In the genomic region with DNA sequence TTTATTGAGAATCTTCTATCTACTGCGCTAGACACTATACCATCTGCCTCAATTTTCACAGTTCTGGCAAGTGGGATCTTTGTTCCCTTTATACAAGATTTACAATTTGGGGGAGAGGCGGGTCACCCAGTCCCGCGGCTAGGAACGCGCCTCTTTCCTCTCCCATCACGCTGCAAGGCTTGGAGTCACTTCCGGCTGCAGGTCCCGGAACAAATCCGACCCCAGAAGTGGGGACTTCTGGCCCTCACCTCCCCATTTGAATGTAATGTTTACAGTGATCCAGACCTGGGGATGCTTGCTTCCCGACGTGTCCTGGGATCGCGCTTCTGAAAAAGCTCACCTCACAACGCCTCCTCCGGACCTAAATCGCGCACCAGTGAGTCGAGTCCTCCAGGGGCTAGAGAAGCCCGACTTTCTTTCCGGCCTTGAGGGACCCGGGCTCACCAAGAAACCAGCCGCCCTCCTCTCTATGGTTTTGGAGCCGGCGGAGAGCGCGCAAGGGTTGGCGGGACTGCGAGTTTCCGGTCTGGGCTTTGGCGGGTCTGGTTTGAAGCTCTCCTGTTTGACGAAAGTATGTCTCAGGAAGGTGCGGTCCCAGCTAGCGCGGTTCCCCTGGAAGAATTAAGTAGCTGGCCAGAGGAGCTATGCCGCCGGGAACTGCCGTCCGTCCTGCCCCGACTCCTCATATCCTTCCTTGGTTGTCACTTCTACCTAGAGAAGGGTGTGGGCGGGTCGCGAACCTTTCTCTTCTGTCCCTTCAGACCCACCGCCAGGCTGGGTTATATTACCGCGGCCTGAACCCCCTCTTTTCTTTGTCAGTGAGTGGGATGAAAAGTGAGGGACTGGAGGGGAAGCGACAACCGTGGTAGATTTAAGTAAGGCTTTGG, we compare ENCODE assay signal across 8 cellular contexts. TPM values are rescaled to one million over a fixed set of nuclear protein-coding genes. Genes with fewer than 3 reads are reported as not detected.
A peak's percentile ranks its signal among the peaks of the same experiment; 100 is the strongest.
DNase-seq lines count a peak whose midpoint lies in the region; ATAC-seq and TF ChIP-seq lines count a peak whose summit lies in the region.

TSS of gene METTL18 (minus strand) at position 378 of the 887 bp plus-strand sequence. CDS start 1,212 bp downstream, outside the sequence.

- H3K27me3 ChIP-seq in osteoblast (ENCODE audit: insufficient read depth, low read length) (no peaks in the 10 kb centered on the region), thymus (ENCODE audit: control insufficient read depth, insufficient read depth) (no peaks in the 10 kb centered on the region)

- peak within 1 kb of the TSS; percentile 92 for H3K27ac ChIP-seq in osteoblast (ENCODE audit: low read depth, low read length)
- H3K27ac ChIP-seq in thymus (ENCODE audit: low read depth): peak within 1 kb of the TSS; percentile 72

- peak within 1 kb of the TSS; percentile 87 for H3K4me2 ChIP-seq in osteoblast (ENCODE audit: insufficient read depth, low read length)

- WGBS in thymus: under 1% methylated on average over 48 of the region's 48 CpGs

- H3K27me3 Mint-ChIP-seq in glutamatergic neuron (ENCODE audit: unreplicated experiment): no peaks in the 10 kb centered on the region

- peaks cover 46% of the 10 kb centered on the region in 2 donors for H3K36me3 Mint-ChIP-seq in activated naive CD4-positive, alpha-beta T cell treated with anti-CD3 and anti-CD28 coated beads, Interleukin-2, amount 50 U/mL, for 72 hours
- no peaks in the 10 kb centered on the region for H3K36me3 Mint-ChIP-seq in glutamatergic neuron (ENCODE audit: unreplicated experiment)

- no peaks in the 10 kb centered on the region for H3K9me3 Mint-ChIP-seq in activated naive CD4-positive, alpha-beta T cell treated with anti-CD3 and anti-CD28 coated beads, Interleukin-2, amount 50 U/mL, for 72 hours
- peaks cover 4% of the 10 kb centered on the region for H3K9me3 Mint-ChIP-seq in glutamatergic neuron (ENCODE audit: unreplicated experiment)

- peak; percentile 95 for ATAC-seq in HG02610 (IDR thresholded peaks at IDR 0.05; ENCODE audit: unreplicated experiment)
- peak; percentile 91 to 98 for ATAC-seq in activated naive CD4-positive, alpha-beta T cell treated with anti-CD3 and anti-CD28 coated beads, Interleukin-2, amount 50 U/mL, for 72 hours

- peak; percentile 96 for DNase-seq in NCI-H1092 treated with DMSO at 0.1 percent for 48 hours (lab: John Stamatoyannopoulos, UW)
- DNase-seq in SKM-1 (lab: John Stamatoyannopoulos, UW; ENCODE audit: unreplicated experiment): peak; percentile 93
- DNase-seq in activated naive CD4-positive, alpha-beta T cell treated with anti-CD3 and anti-CD28 coated beads, Interleukin-2, amount 50 U/mL, for 72 hours (ENCODE audit: low spot score in 2 of 2): peak; percentile 88 to 90
- DNase-seq in glutamatergic neuron: peak; percentile 89
- DNase-seq in osteoblast (ENCODE audit: insufficient read length, low spot score, missing footprints): peak; percentile 77

- H3K4me1 Mint-ChIP-seq in glutamatergic neuron (ENCODE audit: low read depth, unreplicated experiment): peaks cover 3% of the 10 kb centered on the region

- H4K20me1 ChIP-seq in osteoblast (ENCODE audit: insufficient read depth, low read length): no peaks in the 10 kb centered on the region

- TF ChIP-seq CTCF in glutamatergic neuron (IDR thresholded peaks at IDR 0.05; ENCODE audit: partially characterized antibody, unreplicated experiment) (no peak), osteoblast (IDR thresholded peaks at IDR 0.05; ENCODE audit: extremely low read depth, low read depth, low read length) (no peak)

- peak within 1 kb of the TSS; percentile 96 to 99 for H3K27ac Mint-ChIP-seq in activated naive CD4-positive, alpha-beta T cell treated with anti-CD3 and anti-CD28 coated beads, Interleukin-2, amount 50 U/mL, for 72 hours
- peak within 1 kb of the TSS; percentile 94 for H3K27ac Mint-ChIP-seq in glutamatergic neuron (ENCODE audit: unreplicated experiment)

- H3K4me3 ChIP-seq in GM08714 (ENCODE audit: low read length) (peak within 1 kb of the TSS; percentile 97), osteoblast (ENCODE audit: insufficient read depth, low read length) (peak within 1 kb of the TSS; percentile 98), thymus (ENCODE audit: low read length) (peak within 1 kb of the TSS; percentile 63)

- H3K4me1 ChIP-seq in osteoblast (ENCODE audit: insufficient read depth, low read length) (peaks cover 9% of the 10 kb centered on the region), thymus (ENCODE audit: control insufficient read depth, insufficient read depth, low read length) (peaks cover 11% of the 10 kb centered on the region)

- no peaks in the 10 kb centered on the region for H3K9me3 ChIP-seq in osteoblast (ENCODE audit: low read depth, low read length)
- H3K9me3 ChIP-seq in thymus (ENCODE audit: control insufficient read depth): no peaks in the 10 kb centered on the region

- H3K36me3 ChIP-seq in osteoblast (ENCODE audit: insufficient read depth, low read length): no peaks in the 10 kb centered on the region
- no peaks in the 10 kb centered on the region for H3K36me3 ChIP-seq in thymus (ENCODE audit: control insufficient read depth, insufficient read depth)

- peak within 1 kb of the TSS; percentile 100 for H2AFZ ChIP-seq in osteoblast (ENCODE audit: low read length)

- peak within 1 kb of the TSS; percentile 94 for H3K4me3 Mint-ChIP-seq in glutamatergic neuron (ENCODE audit: unreplicated experiment)

- H3K79me2 ChIP-seq in osteoblast (ENCODE audit: insufficient read depth, low read length): peaks cover 25% of the 10 kb centered on the region

RNA-seq across cellular contexts. Expression of gene METTL18, which starts in this region (rescaled TPM):
- 10 to 100 TPM in 1 of 2 donors, 1 to 10 TPM in 1; 8.8 to 14.4 TPM for total RNA-seq in activated naive CD4-positive, alpha-beta T cell treated with anti-CD3 and anti-CD28 coated beads, Interleukin-2, amount 50 U/mL, for 72 hours
- total RNA-seq in glutamatergic neuron (ENCODE audit: unreplicated experiment) (5.1 TPM), osteoblast (2.9 and 7.7 TPM in 2 replicates)
- 24.6 TPM for polyA plus RNA-seq in thymus

Comparison
In these comparisons a context has a peak if more than half of its experiments do, and no peak if none do; other contexts are left out.
1. Peak in every context shown above with its lines: DNase-seq, ATAC-seq, H3K4me3 ChIP-seq and H3K27ac ChIP-seq.